In genomic region chr1:64098436-64098835, GRCh38 we compare ENCODE assay signal across 19 cellular contexts.
"Had no signal": no experiment of that assay in that cellular context is flagged by ENCODE, and none has a peak within 500 bp of the region (broad histone marks: within the 10 kb centered on the region; RNA-seq: fewer than 3 reads in every experiment).

No MANE protein-coding gene starts in this region.

- H3K36me3 ChIP-seq: colonic mucosa, esophagus muscularis mucosa, lower lobe of right lung, right lobe of liver, WERI-Rb-1 had no signal

- H3K36me3 Mint-ChIP-seq: activated CD4-positive, alpha-beta memory T cell treated with anti-CD3 and anti-CD28 coated beads for 36 hours; activated CD8-positive, alpha-beta memory T cell treated with anti-CD3 and anti-CD28 coated beads, Interleukin-2, amount 10 ng/mL, durations not matched to agents 7 days and 5 days; activated naive CD4-positive, alpha-beta T cell treated with anti-CD3 and anti-CD28 coated beads, Interleukin-2, amount 50 U/mL, for 24 hours; naive B cell had no signal

- H3K4me2 ChIP-seq: smooth muscle cell had no signal

- H3K27ac ChIP-seq: colonic mucosa, esophagus muscularis mucosa, lower lobe of right lung, right lobe of liver, WERI-Rb-1 had no signal

- H3K27ac Mint-ChIP-seq: activated CD4-positive, alpha-beta memory T cell treated with anti-CD3 and anti-CD28 coated beads for 36 hours; activated CD8-positive, alpha-beta memory T cell treated with anti-CD3 and anti-CD28 coated beads, Interleukin-2, amount 10 ng/mL, durations not matched to agents 7 days and 5 days; activated naive CD4-positive, alpha-beta T cell treated with anti-CD3 and anti-CD28 coated beads, Interleukin-2, amount 50 U/mL, for 24 hours; naive B cell; T-helper 1 cell treated with Interleukin-12 subunit alpha and Interleukin-12 subunit beta and Interleukin-4 antibody, amounts not matched to agents 30 μg/mL and 1 μg/mL, for 36 hours; type B pancreatic cell had no signal

- H3K9me3 ChIP-seq: colonic mucosa, esophagus muscularis mucosa, lower lobe of right lung, right lobe of liver had no signal

- H3K27me3 Mint-ChIP-seq: naive B cell, type B pancreatic cell had no signal

- ATAC-seq: activated CD8-positive, alpha-beta memory T cell treated with anti-CD3 and anti-CD28 coated beads, Interleukin-2, amount 10 ng/mL, durations not matched to agents 7 days and 5 days; lower lobe of right lung; right lobe of liver; SK-N-SH treated with all-trans-retinoic acid at 6 μM for 48 hours had no signal

- H3K9me3 Mint-ChIP-seq: activated CD4-positive, alpha-beta memory T cell treated with anti-CD3 and anti-CD28 coated beads for 36 hours; activated naive CD4-positive, alpha-beta T cell treated with anti-CD3 and anti-CD28 coated beads, Interleukin-2, amount 50 U/mL, for 24 hours; naive B cell; T-helper 1 cell treated with Interleukin-12 subunit alpha and Interleukin-12 subunit beta and Interleukin-4 antibody, amounts not matched to agents 30 μg/mL and 1 μg/mL, for 36 hours; type B pancreatic cell had no signal

- H3K4me1 Mint-ChIP-seq: activated CD8-positive, alpha-beta memory T cell treated with anti-CD3 and anti-CD28 coated beads, Interleukin-2, amount 10 ng/mL, durations not matched to agents 7 days and 5 days; activated naive CD4-positive, alpha-beta T cell treated with anti-CD3 and anti-CD28 coated beads, Interleukin-2, amount 50 U/mL, for 24 hours; naive B cell had no signal

- H3K27me3 ChIP-seq: colonic mucosa, esophagus muscularis mucosa, right lobe of liver had no signal

- H3K4me3 ChIP-seq: colonic mucosa, esophagus muscularis mucosa, lower lobe of right lung, right lobe of liver, smooth muscle cell had no signal

- H3K4me3 Mint-ChIP-seq: activated CD4-positive, alpha-beta memory T cell treated with anti-CD3 and anti-CD28 coated beads for 36 hours; activated CD8-positive, alpha-beta memory T cell treated with anti-CD3 and anti-CD28 coated beads, Interleukin-2, amount 10 ng/mL, durations not matched to agents 7 days and 5 days; activated naive CD4-positive, alpha-beta T cell treated with anti-CD3 and anti-CD28 coated beads, Interleukin-2, amount 50 U/mL, for 24 hours; naive B cell; T-helper 1 cell treated with Interleukin-12 subunit alpha and Interleukin-12 subunit beta and Interleukin-4 antibody, amounts not matched to agents 30 μg/mL and 1 μg/mL, for 36 hours; type B pancreatic cell had no signal

- H3K4me1 ChIP-seq: colonic mucosa, lower lobe of right lung, right lobe of liver had no signal

- DNase-seq: activated CD4-positive, alpha-beta memory T cell treated with anti-CD3 and anti-CD28 coated beads for 36 hours; activated CD8-positive, alpha-beta memory T cell treated with anti-CD3 and anti-CD28 coated beads, Interleukin-2, amount 10 ng/mL, durations not matched to agents 7 days and 5 days; activated T-cell treated with anti-CD3 and anti-CD28 coated beads, Interleukin-2, amount 50 U/mL, for 1 hour; colonic mucosa; lower lobe of right lung; naive B cell; posterior cingulate gyrus; right lobe of liver; stimulated activated CD4-positive, alpha-beta T cell treated with anti-CD3 and anti-CD28 coated beads, Interleukin-4, amount 100 ng/mL, for 4 hours; stimulated activated CD8-positive, alpha-beta memory T cell treated with anti-CD3 and anti-CD28 coated beads, Interleukin-4, amount 100 ng/mL, for 48 hours; stimulated activated naive CD4-positive, alpha-beta T cell treated with Interleukin-2 at 50 U/mL for 16 hours; substantia nigra; WERI-Rb-1 had no signal
